Comparison of ENCODE assay signal across 19 cellular contexts in the genomic region with DNA sequence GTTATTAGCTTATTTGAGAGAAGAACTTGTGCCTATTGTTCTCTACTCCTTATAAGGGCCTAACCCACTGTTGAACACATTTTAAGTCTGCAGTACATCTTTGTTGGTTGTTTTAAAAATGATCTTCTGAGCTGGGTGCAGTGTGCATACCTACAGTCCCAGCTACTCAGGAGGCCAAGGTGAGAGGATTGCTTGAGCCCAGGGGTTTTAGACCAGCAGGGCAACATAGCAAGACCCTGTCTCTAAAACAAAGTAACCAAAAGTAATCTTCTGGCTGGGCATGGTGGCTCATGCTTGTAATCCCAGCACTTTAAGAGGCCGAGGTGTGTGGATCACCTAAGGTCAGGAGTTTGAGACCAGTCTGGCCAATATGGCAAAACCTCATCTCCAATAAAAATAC. TPM values are rescaled to one million over a fixed set of nuclear protein-coding genes. Genes with fewer than 3 reads are reported as not detected.
DNase-seq lines count a peak whose midpoint lies in the region; ATAC-seq and TF ChIP-seq lines count a peak whose summit lies in the region.
"Had no signal": no experiment of that assay in that cellular context is flagged by ENCODE, and none has a peak within 500 bp of the region (broad histone marks: within the 10 kb centered on the region; RNA-seq: fewer than 3 reads in every experiment).

No MANE protein-coding gene starts in this region.

- TF ChIP-seq CTCF in HEK293 (tag by site-specific recombination; IDR thresholded peaks at IDR 0.05) (no peak), lower lobe of right lung (IDR thresholded peaks at IDR 0.05) (no peak), type B pancreatic cell (conservative IDR thresholded peaks at IDR 0.05) (no peak), left ventricle myocardium inferior (IDR thresholded peaks at IDR 0.05; ENCODE audit: borderline replicate concordance) (no peak)

- no peak overlapping the region for H3K4me3 Mint-ChIP-seq in activated T-helper 17 cell treated with anti-CD3 and anti-CD28 coated beads, Interleukin-2, amount 50 U/mL, for 72 hours
- H3K4me3 Mint-ChIP-seq in type B pancreatic cell, result no peak overlapping the region
- no peak overlapping the region for H3K4me3 Mint-ChIP-seq in stimulated activated naive CD8-positive, alpha-beta T cell treated with anti-CD3 and anti-CD28 coated beads, Interleukin-15, amount 100 ng/mL, for 72 hours
- H3K4me3 Mint-ChIP-seq: activated CD4-positive, alpha-beta memory T cell treated with anti-CD3 and anti-CD28 coated beads, Interleukin-2, amount 10 ng/mL, durations not matched to agents 7 days and 5 days; central memory CD8-positive, alpha-beta T cell; neural crest cell; stimulated activated naive CD8-positive, alpha-beta T cell treated with anti-CD3 and anti-CD28 coated beads, Interleukin-15, Interleukin-2, amounts not matched to agents 100 ng/mL and 50 ng/mL, for 24 hours had no signal

- CTCF ChIA-PET in HEK293 (lab: Yijun Ruan, JAX), result interaction anchor here (0.6 to 0.9 kb wide), 2 partner anchors 57 to 220 kb away, joined by 3 read pairs; no protein-coding TSS in a partner anchor

- peak overlapping the region; percentile 63 for H3K27ac Mint-ChIP-seq in activated T-helper 17 cell treated with anti-CD3 and anti-CD28 coated beads, Interleukin-2, amount 50 U/mL, for 72 hours
- peak overlapping the region; percentile 66 for H3K27ac Mint-ChIP-seq in type B pancreatic cell
- H3K27ac Mint-ChIP-seq in stimulated activated naive CD8-positive, alpha-beta T cell treated with anti-CD3 and anti-CD28 coated beads, Interleukin-15, amount 100 ng/mL, for 72 hours, result no peak overlapping the region
- H3K27ac Mint-ChIP-seq: stimulated activated naive CD8-positive, alpha-beta T cell treated with anti-CD3 and anti-CD28 coated beads, Interleukin-15, Interleukin-2, amounts not matched to agents 100 ng/mL and 50 ng/mL, for 24 hours had no signal

- H3K4me1 Mint-ChIP-seq in activated T-helper 17 cell treated with anti-CD3 and anti-CD28 coated beads, Interleukin-2, amount 50 U/mL, for 72 hours, result no peaks in the 10 kb centered on the region
- H3K4me1 Mint-ChIP-seq in type B pancreatic cell (ENCODE audit: unreplicated experiment), result peaks cover 29% of the 10 kb centered on the region
- H3K4me1 Mint-ChIP-seq in stimulated activated naive CD8-positive, alpha-beta T cell treated with anti-CD3 and anti-CD28 coated beads, Interleukin-15, amount 100 ng/mL, for 72 hours, result no peaks in the 10 kb centered on the region
- H3K4me1 Mint-ChIP-seq: central memory CD8-positive, alpha-beta T cell had no signal

- intact Hi-C loops in lower lobe of right lung (cut with DNase I), result no loop called here
- intact Hi-C loops in left ventricle myocardium inferior (cut with micrococcal nuclease), result no loop called here

- no peaks in the 10 kb centered on the region for H3K36me3 Mint-ChIP-seq in activated T-helper 17 cell treated with anti-CD3 and anti-CD28 coated beads, Interleukin-2, amount 50 U/mL, for 72 hours (ENCODE audit: low read depth)
- H3K36me3 Mint-ChIP-seq in type B pancreatic cell, result no peaks in the 10 kb centered on the region

- H3K27me3 ChIP-seq in lower lobe of right lung (ENCODE audit: low read depth) (no peaks in the 10 kb centered on the region), left ventricle myocardium inferior (ENCODE audit: low read depth) (peaks cover 4% of the 10 kb centered on the region)
- H3K27me3 ChIP-seq: tibial nerve had no signal

- POLR2A ChIA-PET in HEK293 (lab: Yijun Ruan, JAX), result no interaction called here

- H3K36me3 ChIP-seq in HEK293 (ENCODE audit: control insufficient read depth in 2 of 2, insufficient read depth in 1 of 2, low read length in 2 of 2) (no peaks in the 10 kb centered on the region), lower lobe of right lung (no peaks in the 10 kb centered on the region), left ventricle myocardium inferior (no peaks in the 10 kb centered on the region)
- H3K36me3 ChIP-seq: HAP-1, tibial nerve had no signal

- H3K27me3 Mint-ChIP-seq in activated T-helper 17 cell treated with anti-CD3 and anti-CD28 coated beads, Interleukin-2, amount 50 U/mL, for 72 hours, result peaks cover 3% of the 10 kb centered on the region
- no peaks in the 10 kb centered on the region for H3K27me3 Mint-ChIP-seq in type B pancreatic cell
- no peaks in the 10 kb centered on the region for H3K27me3 Mint-ChIP-seq in stimulated activated naive CD8-positive, alpha-beta T cell treated with anti-CD3 and anti-CD28 coated beads, Interleukin-15, amount 100 ng/mL, for 72 hours
- H3K27me3 Mint-ChIP-seq: activated CD4-positive, alpha-beta memory T cell treated with anti-CD3 and anti-CD28 coated beads, Interleukin-2, amount 10 ng/mL, durations not matched to agents 7 days and 5 days; central memory CD8-positive, alpha-beta T cell; stimulated activated naive CD8-positive, alpha-beta T cell treated with anti-CD3 and anti-CD28 coated beads, Interleukin-15, Interleukin-2, amounts not matched to agents 100 ng/mL and 50 ng/mL, for 24 hours had no signal

- H3K9me3 Mint-ChIP-seq in activated T-helper 17 cell treated with anti-CD3 and anti-CD28 coated beads, Interleukin-2, amount 50 U/mL, for 72 hours, result no peaks in the 10 kb centered on the region
- no peaks in the 10 kb centered on the region for H3K9me3 Mint-ChIP-seq in type B pancreatic cell
- no peaks in the 10 kb centered on the region for H3K9me3 Mint-ChIP-seq in stimulated activated naive CD8-positive, alpha-beta T cell treated with anti-CD3 and anti-CD28 coated beads, Interleukin-15, amount 100 ng/mL, for 72 hours
- H3K9me3 Mint-ChIP-seq: central memory CD8-positive, alpha-beta T cell had no signal

- H3K4me3 ChIP-seq in HEK293 (ENCODE audit: low read depth, low read length) (no peak overlapping the region), lower lobe of right lung (no peak overlapping the region), left ventricle myocardium inferior (no peak overlapping the region)
- H3K4me3 ChIP-seq: HAP-1, tibial nerve had no signal

- H3K9me3 ChIP-seq in HEK293 (ENCODE audit: control insufficient read depth, insufficient read depth, low read depth, low read length) (no peaks in the 10 kb centered on the region), lower lobe of right lung (no peaks in the 10 kb centered on the region), left ventricle myocardium inferior (replicated peaks) (no peaks in the 10 kb centered on the region)
- H3K9me3 ChIP-seq: HAP-1, tibial nerve had no signal

- ATAC-seq in activated T-helper 17 cell treated with anti-CD3 and anti-CD28 coated beads, Interleukin-2, amount 50 U/mL, for 72 hours (replicated peaks), result no peak
- ATAC-seq in lower lobe of right lung, result no peak
- ATAC-seq in stimulated activated naive CD8-positive, alpha-beta T cell treated with anti-CD3 and anti-CD28 coated beads, Interleukin-15, amount 100 ng/mL, for 72 hours, result no peak

- no peak overlapping the region for H3K27ac ChIP-seq in HEK293 (ENCODE audit: extremely low read depth, low read depth, low read length)
- peak overlapping the region; percentile 18 for H3K27ac ChIP-seq in lower lobe of right lung
- no peak overlapping the region for H3K27ac ChIP-seq in left ventricle myocardium inferior (replicated peaks)
- H3K27ac ChIP-seq: tibial nerve had no signal

- DNase-seq in lower lobe of right lung (no peak), type B pancreatic cell (ENCODE audit: extremely low spot score, unreplicated experiment) (no peak), left ventricle myocardium inferior (no peak), AML-193 (lab: John Stamatoyannopoulos, UW) (no peak)
- DNase-seq in stimulated activated naive CD8-positive, alpha-beta T cell treated with anti-CD3 and anti-CD28 coated beads, Interleukin-15, amount 100 ng/mL, for 72 hours, result no peak
- DNase-seq: activated CD4-positive, alpha-beta memory T cell treated with anti-CD3 and anti-CD28 coated beads, Interleukin-2, amount 10 ng/mL, durations not matched to agents 7 days and 5 days; DND-41; glutamatergic neuron; NCI-H1436; NCI-H2081 treated with DMSO at 0.1 percent for 48 hours; NCI-H345; RPMI8226 had no signal

- H3K4me1 ChIP-seq in HEK293 (ENCODE audit: control insufficient read depth, insufficient read depth, low read length) (peaks cover 4% of the 10 kb centered on the region), lower lobe of right lung (peaks cover 38% of the 10 kb centered on the region), left ventricle myocardium inferior (peaks cover 14% of the 10 kb centered on the region)

TF ChIP-seq in HEK293, 187 proteins besides CTCF, POLR2A, EP300 and RAD21 (continues in another document):
- TF ChIP-seq, protein P1, sequence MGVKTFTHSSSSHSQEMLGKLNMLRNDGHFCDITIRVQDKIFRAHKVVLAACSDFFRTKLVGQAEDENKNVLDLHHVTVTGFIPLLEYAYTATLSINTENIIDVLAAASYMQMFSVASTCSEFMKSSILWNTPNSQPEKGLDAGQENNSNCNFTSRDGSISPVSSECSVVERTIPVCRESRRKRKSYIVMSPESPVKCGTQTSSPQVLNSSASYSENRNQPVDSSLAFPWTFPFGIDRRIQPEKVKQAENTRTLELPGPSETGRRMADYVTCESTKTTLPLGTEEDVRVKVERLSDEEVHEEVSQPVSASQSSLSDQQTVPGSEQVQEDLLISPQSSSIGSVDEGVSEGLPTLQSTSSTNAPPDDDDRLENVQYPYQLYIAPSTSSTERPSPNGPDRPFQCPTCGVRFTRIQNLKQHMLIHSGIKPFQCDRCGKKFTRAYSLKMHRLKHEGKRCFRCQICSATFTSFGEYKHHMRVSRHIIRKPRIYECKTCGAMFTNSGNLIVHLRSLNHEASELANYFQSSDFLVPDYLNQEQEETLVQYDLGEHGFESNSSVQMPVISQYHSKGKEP (tag by site-specific recombination; IDR thresholded peaks at IDR 0.05), result no peak
- TF ChIP-seq ZNF426 (tag by site-specific recombination; IDR thresholded peaks at IDR 0.05), result no peak
- TF ChIP-seq ZNF596 (tag by site-specific recombination; IDR thresholded peaks at IDR 0.05), result no peak
- no peak for TF ChIP-seq GLI2 (tag by site-specific recombination; IDR thresholded peaks at IDR 0.05; ENCODE audit: borderline replicate concordance, low read depth)

RNA-seq across cellular contexts. Expression of a gene that starts 25.8 kb away (rescaled TPM):
- 100 to 1,000 TPM in 1 of 2 donors, 10 to 100 TPM in 1; 68.5 to 107 TPM for total RNA-seq in activated T-helper 17 cell treated with anti-CD3 and anti-CD28 coated beads, Interleukin-2, amount 50 U/mL, for 72 hours
- total RNA-seq in lower lobe of right lung (113 TPM), type B pancreatic cell (ENCODE audit: low replicate concordance) (143 and 186 TPM in 2 replicates), left ventricle myocardium inferior (86.1 TPM)

RNA-seq across cellular contexts. Expression of a gene that starts 25.8 kb away (rescaled TPM):
- total RNA-seq in activated T-helper 17 cell treated with anti-CD3 and anti-CD28 coated beads, Interleukin-2, amount 50 U/mL, for 72 hours, result 1 to 10 TPM; 3.0 to 3.4 TPM
- total RNA-seq in lower lobe of right lung (6.0 TPM), type B pancreatic cell (ENCODE audit: low replicate concordance) (15.4 and 25.5 TPM in 2 replicates), left ventricle myocardium inferior (2.0 TPM)

Comparison
In these comparisons a context has a peak if more than half of its experiments do, and no peak if none do; other contexts are left out.
1. H3K27ac Mint-ChIP-seq: peak in activated T-helper 17 cell treated with anti-CD3 and anti-CD28 coated beads, Interleukin-2, amount 50 U/mL, for 72 hours (single experiment) and type B pancreatic cell (single experiment); none in stimulated activated naive CD8-positive, alpha-beta T cell treated with anti-CD3 and anti-CD28 coated beads, Interleukin-15, amount 100 ng/mL, for 72 hours (0 of 2).